8 cellular contexts compared by ENCODE assay signal in genomic region chr1:77282187-77282865, GRCh38. TPM values are rescaled to one million over a fixed set of nuclear protein-coding genes. Genes with fewer than 3 reads are reported as not detected.
DNase-seq lines count a peak whose midpoint lies in the region; ATAC-seq and TF ChIP-seq lines count a peak whose summit lies in the region.

No MANE protein-coding gene starts in this region.

- H3K9me3 Mint-ChIP-seq in brain: no peaks in the 10 kb centered on the region

- ATAC-seq in HG02798 (IDR thresholded peaks at IDR 0.05; ENCODE audit: poor library complexity, unreplicated experiment): peak; percentile 45
- peak; percentile 82 for ATAC-seq in SK-N-SH treated with all-trans-retinoic acid at 6 μM for 48 hours
- no peak for ATAC-seq in HG03095 (IDR thresholded peaks at IDR 0.05; ENCODE audit: unreplicated experiment)
- no peak for ATAC-seq in GM21717 (IDR thresholded peaks at IDR 0.05; ENCODE audit: unreplicated experiment)

- H3K36me3 Mint-ChIP-seq in brain: no peaks in the 10 kb centered on the region

- peaks cover 43% of the 10 kb centered on the region for H3K27me3 Mint-ChIP-seq in brain

- TF ChIP-seq CTCF in brain (conservative IDR thresholded peaks at IDR 0.05): peak in 1 of 2 experiments; percentile 13

- H3K4me3 ChIP-seq in GM08714 (ENCODE audit: low read length): peak overlapping the region; percentile 27; the same call in 1 of the 2 replicates

- peak; percentile 53 for DNase-seq in iPS-NIHi11 (ENCODE audit: low spot score)
- DNase-seq in stimulated activated CD4-positive, alpha-beta T cell treated with anti-CD3 and anti-CD28 coated beads, Interleukin-12 subunit alpha, Interleukin-12 subunit beta, amount 100 ng/mL, for 4 hours: peak; percentile 38

- H3K27ac Mint-ChIP-seq in brain: peak overlapping the region in 1 of 5 experiments; percentile 25

- H3K4me1 Mint-ChIP-seq in brain: peaks cover 21% of the 10 kb centered on the region

- H3K4me3 Mint-ChIP-seq in brain: peak overlapping the region; percentile 79 to 85 (median 83)

TF ChIP-seq in SK-N-SH treated with all-trans-retinoic acid at 6 μM for 48 hours, 23 proteins besides CTCF, POLR2A, EP300 and RAD21:
- TF ChIP-seq ZFP30 (CRISPR knock-in tag; IDR thresholded peaks at IDR 0.05): no peak
- peak; percentile 95 for TF ChIP-seq ZFP3 (CRISPR knock-in tag; IDR thresholded peaks at IDR 0.05)

RNA-seq across cellular contexts. Expression of gene AK5, which starts 0.5 kb away (rescaled TPM):
- 34.6 TPM for polyA plus RNA-seq in brain (ENCODE audit: insufficient read depth, low read depth, low replicate concordance)

Comparison
In these comparisons a context has a peak if more than half of its experiments do, and no peak if none do; other contexts are left out.
1. ATAC-seq: peak in HG02798 (single experiment) and SK-N-SH treated with all-trans-retinoic acid at 6 μM for 48 hours (single experiment); none in HG03095 (single experiment) and GM21717 (single experiment).